Comparison of ENCODE assay signal across 1 cellular context in the genomic region with DNA sequence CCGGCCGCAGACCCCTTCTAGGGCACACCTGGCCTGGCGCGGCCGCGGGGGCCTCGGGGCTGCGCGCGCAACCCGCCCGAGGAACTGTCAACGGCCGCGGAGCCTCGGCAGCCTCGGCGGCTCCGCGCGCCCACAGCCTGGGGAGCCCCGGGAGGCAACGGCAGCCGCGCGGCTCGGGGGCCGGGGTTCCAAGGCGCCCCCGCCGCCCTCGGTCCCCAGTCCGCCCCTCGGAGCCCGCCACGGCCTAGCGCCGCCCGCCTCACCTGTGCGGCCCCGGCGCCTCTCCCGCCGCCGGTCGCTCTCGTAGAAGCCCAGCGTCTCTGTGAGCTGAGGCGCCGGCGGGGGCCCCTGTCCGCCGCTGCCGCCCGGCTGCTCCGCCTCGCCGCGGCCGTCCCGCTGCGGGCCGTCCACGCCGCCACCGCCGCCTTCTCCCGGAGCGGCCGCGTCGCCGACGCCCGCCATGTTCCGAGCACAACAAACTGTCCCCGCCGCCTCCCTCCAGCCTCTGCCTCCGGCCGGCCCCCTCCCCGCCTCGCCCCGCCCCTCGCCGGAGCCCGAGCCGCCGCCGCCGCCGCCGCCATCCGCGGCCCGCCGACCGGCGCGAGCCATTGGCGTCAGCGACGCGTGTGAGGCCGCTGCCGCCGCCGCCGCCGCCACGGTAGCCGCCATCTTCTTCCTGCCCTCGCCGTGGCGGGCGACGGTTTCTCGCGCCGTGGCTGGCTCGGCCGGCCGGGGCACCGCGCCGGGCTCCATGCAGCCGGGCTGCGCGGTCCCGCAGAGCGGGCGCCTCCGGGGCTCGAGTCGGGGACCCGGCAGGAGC.
TF ChIP-seq lines count a peak whose summit lies in the region.

A gene with protein sequence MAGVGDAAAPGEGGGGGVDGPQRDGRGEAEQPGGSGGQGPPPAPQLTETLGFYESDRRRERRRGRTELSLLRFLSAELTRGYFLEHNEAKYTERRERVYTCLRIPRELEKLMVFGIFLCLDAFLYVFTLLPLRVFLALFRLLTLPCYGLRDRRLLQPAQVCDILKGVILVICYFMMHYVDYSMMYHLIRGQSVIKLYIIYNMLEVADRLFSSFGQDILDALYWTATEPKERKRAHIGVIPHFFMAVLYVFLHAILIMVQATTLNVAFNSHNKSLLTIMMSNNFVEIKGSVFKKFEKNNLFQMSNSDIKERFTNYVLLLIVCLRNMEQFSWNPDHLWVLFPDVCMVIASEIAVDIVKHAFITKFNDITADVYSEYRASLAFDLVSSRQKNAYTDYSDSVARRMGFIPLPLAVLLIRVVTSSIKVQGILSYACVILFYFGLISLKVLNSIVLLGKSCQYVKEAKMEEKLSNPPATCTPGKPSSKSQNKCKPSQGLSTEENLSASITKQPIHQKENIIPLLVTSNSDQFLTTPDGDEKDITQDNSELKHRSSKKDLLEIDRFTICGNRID (minus strand): TSS at position 476 of the 820 bp plus-strand sequence. CDS start 14 bp downstream, at position 462.

TF ChIP-seq in H1, 55 proteins besides CTCF, POLR2A, EP300 and RAD21 (continued from another document):
- no peak for TF ChIP-seq TEAD4 (IDR thresholded peaks at IDR 0.05; ENCODE audit: low read depth, low read length)
- TF ChIP-seq SP2 (IDR thresholded peaks at IDR 0.05; ENCODE audit: low read length): no peak
- TF ChIP-seq RBBP5 (IDR thresholded peaks at IDR 0.05; ENCODE audit: borderline replicate concordance, low read depth, low read length): peak; percentile 67; the same call in 1 of the 2 replicates
- no peak for TF ChIP-seq BACH1 (IDR thresholded peaks at IDR 0.05; ENCODE audit: low read length)
- TF ChIP-seq NANOG (IDR thresholded peaks at IDR 0.05; ENCODE audit: insufficient read depth, low read depth, low read length, poor library complexity, severe bottlenecking): no peak
- TF ChIP-seq JUN (IDR thresholded peaks at IDR 0.05; ENCODE audit: low read depth, low read length): no peak
- TF ChIP-seq SP4 (IDR thresholded peaks at IDR 0.05; ENCODE audit: low read length): no peak
